In the genomic region with DNA sequence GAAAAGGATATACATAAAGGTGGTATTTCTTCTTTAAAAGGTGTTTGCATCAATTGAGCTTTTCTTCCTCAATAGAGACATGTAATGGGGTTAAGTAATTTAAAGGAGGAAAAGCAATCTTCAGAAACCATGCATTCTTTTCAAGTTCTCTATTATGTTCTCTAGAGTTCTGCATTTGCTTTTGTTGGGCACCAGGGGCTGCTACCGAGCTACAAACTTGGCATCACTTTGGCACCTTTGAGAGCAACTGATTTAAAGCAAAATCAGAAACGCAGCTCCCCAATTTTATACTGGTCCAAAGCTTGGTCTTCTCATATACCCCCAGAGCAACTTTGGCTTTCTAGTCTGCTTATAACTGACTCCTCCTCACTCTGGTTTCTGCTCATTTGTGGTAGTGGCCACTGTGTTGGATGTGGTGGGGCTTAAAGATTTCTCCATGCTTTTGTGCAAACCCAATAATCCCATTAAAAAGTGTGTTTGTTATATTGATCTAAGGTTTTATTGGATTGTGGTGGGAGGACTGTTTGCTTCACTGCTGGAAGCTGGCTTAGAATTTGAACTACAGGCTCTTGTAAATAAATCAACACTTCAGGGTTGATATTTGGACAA, we compare ENCODE assay signal across 9 cellular contexts.
A peak's percentile ranks its signal among the peaks of the same experiment; 100 is the strongest.
DNase-seq lines count a peak whose midpoint lies in the region; ATAC-seq, FAIRE-seq and TF ChIP-seq lines count a peak whose summit lies in the region.
"Had no signal": no experiment of that assay in that cellular context is flagged by ENCODE, and none has a peak within 500 bp of the region (broad histone marks: within the 10 kb centered on the region; RNA-seq: fewer than 3 reads in every experiment).

No MANE protein-coding gene starts in this region.

- peak; percentile 64 for ATAC-seq in upper lobe of right lung
- no peak for ATAC-seq in HG02678 (IDR thresholded peaks at IDR 0.05; ENCODE audit: unreplicated experiment)

- H3K9me3 ChIP-seq in adipocyte (ENCODE audit: control insufficient read depth, low read length) (no peaks in the 10 kb centered on the region), upper lobe of right lung (no peaks in the 10 kb centered on the region)
- H3K9me3 ChIP-seq: neutrophil had no signal

- H3K27ac ChIP-seq in upper lobe of right lung: no peak overlapping the region
- H3K27ac ChIP-seq: neutrophil had no signal

- peak; percentile 53 for TF ChIP-seq CTCF in upper lobe of right lung (IDR thresholded peaks at IDR 0.05)

- H3K27me3 ChIP-seq in adipocyte (replicated peaks; ENCODE audit: control insufficient read depth, insufficient read depth, low read length) (no peaks in the 10 kb centered on the region), upper lobe of right lung (no peaks in the 10 kb centered on the region)
- H3K27me3 ChIP-seq: neutrophil had no signal

- no peak overlapping the region for H3K9ac ChIP-seq in adipocyte (ENCODE audit: low read length)

- peaks cover 3% of the 10 kb centered on the region for H3K4me1 ChIP-seq in adipocyte (ENCODE audit: control insufficient read depth, insufficient read depth, low read length)
- H3K4me1 ChIP-seq in upper lobe of right lung: no peaks in the 10 kb centered on the region

- intact Hi-C loops in upper lobe of right lung (cut with DNase I): no loop called here

- DNase-seq in H4 (ENCODE audit: low spot score): peak; percentile 58
- peak; percentile 37 for DNase-seq in NCI-H1105 (lab: John Stamatoyannopoulos, UW)
- peak; percentile 77 for DNase-seq in adipocyte (ENCODE audit: low read depth)
- no peak for DNase-seq in upper lobe of right lung
- DNase-seq in KG1 (lab: John Stamatoyannopoulos, UW): no peak

- H3K36me3 ChIP-seq in adipocyte (ENCODE audit: control insufficient read depth, insufficient read depth, low read length, severe bottlenecking) (no peaks in the 10 kb centered on the region), upper lobe of right lung (no peaks in the 10 kb centered on the region)
- H3K36me3 ChIP-seq: neutrophil had no signal

- H3K4me3 ChIP-seq in adipocyte (ENCODE audit: low read length) (no peak overlapping the region), upper lobe of right lung (no peak overlapping the region)

- FAIRE-seq in G401.6 (lab: Jason Lieb, UNC) (peak; percentile 15), islet of Langerhans (lab: Jason Lieb, UNC) (peak; percentile 87)

Comparison
In these comparisons a context has a peak if more than half of its experiments do, and no peak if none do; other contexts are left out.
1. DNase-seq: peak in H4 (single experiment), NCI-H1105 (single experiment) and adipocyte (single experiment); none in upper lobe of right lung (single experiment) and KG1 (single experiment).